ENCODE assay signal across 8 cellular contexts in the genomic region with DNA sequence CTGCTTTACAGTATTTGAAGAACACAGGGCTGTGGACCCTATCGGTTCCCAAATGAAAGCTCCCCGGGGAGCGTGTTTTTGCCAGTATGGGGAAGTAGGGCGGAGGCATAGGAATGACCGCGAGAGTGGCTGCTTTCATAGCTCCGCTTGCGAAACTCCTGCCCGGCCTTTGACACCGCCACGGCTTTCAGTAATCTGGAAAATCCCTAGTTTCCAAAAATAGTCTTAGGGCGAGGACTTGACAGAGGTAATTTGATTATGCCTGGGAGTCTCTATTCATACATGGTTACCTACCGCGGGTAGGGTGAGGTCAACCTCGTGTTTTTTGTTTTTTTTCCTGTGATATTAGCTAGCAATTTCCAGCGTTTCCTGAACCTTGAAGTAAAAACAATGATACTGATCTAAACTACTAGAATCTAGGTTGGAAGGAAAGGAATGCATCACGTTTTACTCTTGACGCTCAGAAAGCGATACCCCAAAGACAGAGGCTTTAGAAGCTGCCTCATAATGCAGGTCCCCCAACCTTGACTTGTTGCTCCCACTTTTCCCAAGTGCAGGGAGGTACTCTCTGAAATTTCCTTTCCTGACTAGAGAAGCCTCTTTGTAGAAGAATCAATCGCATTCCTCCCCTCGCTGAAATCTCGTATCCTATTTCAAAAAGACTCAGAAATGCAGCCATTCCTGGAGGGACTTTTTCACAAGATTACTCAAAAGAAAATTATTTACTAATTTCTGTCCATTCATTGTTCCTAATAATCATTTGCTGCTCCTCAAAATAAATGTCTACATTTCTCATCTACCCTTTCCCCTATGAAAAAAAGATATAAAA. TPM values are rescaled to one million over a fixed set of nuclear protein-coding genes. Genes with fewer than 3 reads are reported as not detected.
DNase-seq lines count a peak whose midpoint lies in the region; ATAC-seq and TF ChIP-seq lines count a peak whose summit lies in the region.

No MANE protein-coding gene starts in this region.

- H3K4me1 ChIP-seq in OCI-LY1 (ENCODE audit: insufficient read depth, low read length, severe bottlenecking): peaks cover 44% of the 10 kb centered on the region
- H3K4me1 ChIP-seq in osteoblast (ENCODE audit: insufficient read depth, low read length): peaks cover 26% of the 10 kb centered on the region
- no peaks in the 10 kb centered on the region for H3K4me1 ChIP-seq in urinary bladder (ENCODE audit: insufficient read depth)

- H3K9me2 ChIP-seq in OCI-LY1 (ENCODE audit: low read depth, low read length): no peaks in the 10 kb centered on the region

- DNase-seq in DMS 273 (lab: John Stamatoyannopoulos, UW; ENCODE audit: unreplicated experiment): peak; percentile 87
- DNase-seq in activated gamma-delta T cell treated with anti-CD3 and anti-CD28 coated beads, Interleukin-2, amount 50 U/mL, for 16 hours (ENCODE audit: low read depth): peak; percentile 39
- peak; percentile 91 for DNase-seq in glomerular visceral epithelial cell (ENCODE audit: extremely low spot score)
- peak; percentile 89 for DNase-seq in osteoblast (ENCODE audit: insufficient read length, low spot score, missing footprints)

- H3K9me3 ChIP-seq in OCI-LY1 (ENCODE audit: low read length): no peaks in the 10 kb centered on the region
- no peaks in the 10 kb centered on the region for H3K9me3 ChIP-seq in osteoblast (ENCODE audit: low read depth, low read length)

- 7% methylated on average over 22 of the region's 22 CpGs for WGBS in urinary bladder

- H3K79me2 ChIP-seq in OCI-LY1 (ENCODE audit: insufficient read depth, low read length) (peaks cover 40% of the 10 kb centered on the region), osteoblast (ENCODE audit: insufficient read depth, low read length) (peaks cover 45% of the 10 kb centered on the region)

- H3K4me2 ChIP-seq in OCI-LY1 (ENCODE audit: low read length) (peak overlapping the region; percentile 98), osteoblast (ENCODE audit: insufficient read depth, low read length) (peak overlapping the region; percentile 97)

- H4K20me1 ChIP-seq in OCI-LY1 (ENCODE audit: insufficient read depth, low read length): peaks cover 24% of the 10 kb centered on the region
- H4K20me1 ChIP-seq in osteoblast (ENCODE audit: insufficient read depth, low read length): peaks cover 35% of the 10 kb centered on the region

- H3K4me3 ChIP-seq in OCI-LY1 (ENCODE audit: low read depth, low read length, poor library complexity, severe bottlenecking) (peak overlapping the region; percentile 81), osteoblast (ENCODE audit: insufficient read depth, low read length) (peak overlapping the region; percentile 73), urinary bladder (ENCODE audit: low read depth, low read length) (peak overlapping the region; percentile 94)

- H3K9ac ChIP-seq in OCI-LY1 (ENCODE audit: low read length): peak overlapping the region; percentile 94

- TF ChIP-seq CTCF in OCI-LY1 (IDR thresholded peaks at IDR 0.05; ENCODE audit: low read length) (0 out of 2 replicates have a peak, but pooled peaks have one; percentile 2), osteoblast (IDR thresholded peaks at IDR 0.05; ENCODE audit: extremely low read depth, low read depth, low read length) (no peak)

- no peaks in the 10 kb centered on the region for H3F3A ChIP-seq in OCI-LY1 (ENCODE audit: insufficient read depth, low read length)

- H2AFZ ChIP-seq in OCI-LY1 (ENCODE audit: low read length) (0 out of 2 replicates have a peak overlapping the region, but pooled peaks have one; percentile 9), osteoblast (ENCODE audit: low read length) (peak overlapping the region; percentile 69)

- peaks cover 39% of the 10 kb centered on the region for H3K36me3 ChIP-seq in OCI-LY1 (ENCODE audit: insufficient read depth, low read length)
- H3K36me3 ChIP-seq in osteoblast (ENCODE audit: insufficient read depth, low read length): peaks cover 34% of the 10 kb centered on the region
- peaks cover 2% of the 10 kb centered on the region for H3K36me3 ChIP-seq in urinary bladder (ENCODE audit: insufficient read depth)

- H3K27me3 ChIP-seq in OCI-LY1 (ENCODE audit: insufficient read depth, low read length) (no peaks in the 10 kb centered on the region), osteoblast (ENCODE audit: insufficient read depth, low read length) (no peaks in the 10 kb centered on the region)

- peak overlapping the region; percentile 91 for H3K27ac ChIP-seq in OCI-LY1 (ENCODE audit: low read depth, low read length, poor library complexity, severe bottlenecking)
- H3K27ac ChIP-seq in osteoblast (ENCODE audit: low read depth, low read length): peak overlapping the region; percentile 100
- peak overlapping the region; percentile 97 for H3K27ac ChIP-seq in urinary bladder (ENCODE audit: low read depth)

- ATAC-seq in GM19463 (IDR thresholded peaks at IDR 0.05; ENCODE audit: unreplicated experiment) (peak; percentile 38), HG03565 (IDR thresholded peaks at IDR 0.05; ENCODE audit: unreplicated experiment) (peak; percentile 30)

RNA-seq across cellular contexts. Expression of a gene that starts 0.9 kb away (rescaled TPM):
- 157 and 194 TPM in 2 replicates for total RNA-seq in osteoblast
- total RNA-seq in urinary bladder: 214 TPM
- 68.1 TPM for polyA plus RNA-seq in urinary bladder

Comparison
In these comparisons a context has a peak if more than half of its experiments do, and no peak if none do; other contexts are left out.
1. Peak in every context shown above with its lines: DNase-seq, ATAC-seq, H3K4me3 ChIP-seq and H3K27ac ChIP-seq.
2. DNase-seq: peak in every context shown above with its lines; median percentile 91 in glomerular visceral epithelial cell; 89 in osteoblast; 87 in DMS 273; 39 in activated gamma-delta T cell treated with anti-CD3 and anti-CD28 coated beads, Interleukin-2, amount 50 U/mL, for 16 hours.